ENCODE assay signal across 11 cellular contexts in the genomic region with DNA sequence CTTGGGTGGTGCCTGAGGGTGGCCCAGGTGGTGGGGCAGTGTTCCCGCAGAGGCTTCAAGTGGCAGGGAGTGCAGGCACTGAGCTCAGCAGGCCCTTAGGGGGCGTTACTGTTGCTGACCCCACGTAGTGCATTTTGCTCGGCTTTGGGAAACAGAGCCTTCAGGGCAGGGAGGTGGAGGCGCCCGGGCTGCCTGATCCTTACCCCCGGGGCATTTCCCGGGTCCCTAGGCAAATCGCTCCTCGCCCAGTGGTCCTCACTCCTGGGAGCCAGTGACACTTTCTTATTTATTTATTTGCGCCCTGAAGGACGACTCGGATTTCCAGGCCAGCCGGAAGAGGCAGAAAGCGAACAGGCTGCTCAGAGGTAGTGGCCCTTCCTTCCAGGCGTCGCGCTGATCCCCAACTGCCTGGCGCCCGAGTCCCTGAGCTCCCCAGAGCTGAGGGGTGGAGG. TPM values are rescaled to one million over a fixed set of nuclear protein-coding genes. Genes with fewer than 3 reads are reported as not detected.
A peak's percentile ranks its signal among the peaks of the same experiment; 100 is the strongest.
DNase-seq lines count a peak whose midpoint lies in the region; ATAC-seq and TF ChIP-seq lines count a peak whose summit lies in the region.
"Had no signal": no experiment of that assay in that cellular context is flagged by ENCODE, and none has a peak within 500 bp of the region (broad histone marks: within the 10 kb centered on the region; RNA-seq: fewer than 3 reads in every experiment).

No MANE protein-coding gene starts in this region.

- POLR2A ChIA-PET in Caco-2 (lab: Charles Lee), result no interaction called here

- no peaks in the 10 kb centered on the region for H3K9me3 Mint-ChIP-seq in Caco-2 (ENCODE audit: unreplicated experiment)

- H3K4me3 Mint-ChIP-seq in Caco-2 (ENCODE audit: unreplicated experiment), result no peak overlapping the region

- H3K27me3 ChIP-seq in Caco-2 (replicated peaks; ENCODE audit: control insufficient read depth, insufficient read depth, low read length), result no peaks in the 10 kb centered on the region

- H3K9me3 ChIP-seq in Caco-2, result no peaks in the 10 kb centered on the region

- BruUV-seq in Caco-2 (replicated peaks; lab: Mats Ljungman, UMichigan), result no TSS peak

- H3K27me3 Mint-ChIP-seq in Caco-2 (ENCODE audit: insufficient read depth, unreplicated experiment), result peaks cover 32% of the 10 kb centered on the region

- no peaks in the 10 kb centered on the region for H3K36me3 ChIP-seq in Caco-2 (ENCODE audit: control insufficient read depth, insufficient read depth, low read length)

- CTCF ChIA-PET in Caco-2 (lab: Charles Lee), result no interaction called here

- H3K4me1 ChIP-seq in Caco-2, result no peaks in the 10 kb centered on the region; the same call in 1 of the 2 replicates

- H3K27ac Mint-ChIP-seq in Caco-2 (ENCODE audit: unreplicated experiment), result no peak overlapping the region

- intact Hi-C loops in Caco-2 (cut with micrococcal nuclease; ENCODE audit: unreplicated experiment), result no loop called here

- no peak overlapping the region for H3K4me3 ChIP-seq in Caco-2 (ENCODE audit: low read depth, low read length)

- DNase-seq in COLO668 (lab: John Stamatoyannopoulos, UW; ENCODE audit: unreplicated experiment) (peak; percentile 82), iPS-NIHi7 (ENCODE audit: extremely low spot score) (peak; percentile 81), NCI-H1092 (lab: John Stamatoyannopoulos, UW) (no peak), amygdala (lab: John Stamatoyannopoulos, UW) (no peak), Caco-2 (no peak)
- DNase-seq: NCI-H446, occipital lobe had no signal

- peak; percentile 42; the same call in 1 of the 3 replicates for ATAC-seq in SK-N-SH treated with all-trans-retinoic acid at 6 μM for 48 hours
- no peak for ATAC-seq in GM19455 (IDR thresholded peaks at IDR 0.05; ENCODE audit: unreplicated experiment)

- H3K4me1 Mint-ChIP-seq in Caco-2 (ENCODE audit: low read depth, unreplicated experiment), result no peaks in the 10 kb centered on the region

- H3K36me3 Mint-ChIP-seq in Caco-2 (ENCODE audit: insufficient read depth, unreplicated experiment), result no peaks in the 10 kb centered on the region

- TF ChIP-seq CTCF in GM12873 (IDR thresholded peaks at IDR 0.05; ENCODE audit: insufficient read depth, low read depth, low read length, missing control alignments) (peak; percentile 15), Caco-2 (IDR thresholded peaks at IDR 0.05; ENCODE audit: insufficient read depth in 1 of 2, low read depth in 1 of 2, low read length in 1 of 2, severe bottlenecking in 1 of 2, unreplicated experiment in 1 of 2) (no peak)

TF ChIP-seq in SK-N-SH treated with all-trans-retinoic acid at 6 μM for 48 hours, 23 proteins besides CTCF, POLR2A, EP300 and RAD21:
- TF ChIP-seq, protein P1, sequence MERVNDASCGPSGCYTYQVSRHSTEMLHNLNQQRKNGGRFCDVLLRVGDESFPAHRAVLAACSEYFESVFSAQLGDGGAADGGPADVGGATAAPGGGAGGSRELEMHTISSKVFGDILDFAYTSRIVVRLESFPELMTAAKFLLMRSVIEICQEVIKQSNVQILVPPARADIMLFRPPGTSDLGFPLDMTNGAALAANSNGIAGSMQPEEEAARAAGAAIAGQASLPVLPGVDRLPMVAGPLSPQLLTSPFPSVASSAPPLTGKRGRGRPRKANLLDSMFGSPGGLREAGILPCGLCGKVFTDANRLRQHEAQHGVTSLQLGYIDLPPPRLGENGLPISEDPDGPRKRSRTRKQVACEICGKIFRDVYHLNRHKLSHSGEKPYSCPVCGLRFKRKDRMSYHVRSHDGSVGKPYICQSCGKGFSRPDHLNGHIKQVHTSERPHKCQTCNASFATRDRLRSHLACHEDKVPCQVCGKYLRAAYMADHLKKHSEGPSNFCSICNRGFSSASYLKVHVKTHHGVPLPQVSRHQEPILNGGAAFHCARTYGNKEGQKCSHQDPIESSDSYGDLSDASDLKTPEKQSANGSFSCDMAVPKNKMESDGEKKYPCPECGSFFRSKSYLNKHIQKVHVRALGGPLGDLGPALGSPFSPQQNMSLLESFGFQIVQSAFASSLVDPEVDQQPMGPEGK (CRISPR knock-in tag; IDR thresholded peaks at IDR 0.05; ENCODE audit: borderline replicate concordance), result no peak
- TF ChIP-seq, protein P2, sequence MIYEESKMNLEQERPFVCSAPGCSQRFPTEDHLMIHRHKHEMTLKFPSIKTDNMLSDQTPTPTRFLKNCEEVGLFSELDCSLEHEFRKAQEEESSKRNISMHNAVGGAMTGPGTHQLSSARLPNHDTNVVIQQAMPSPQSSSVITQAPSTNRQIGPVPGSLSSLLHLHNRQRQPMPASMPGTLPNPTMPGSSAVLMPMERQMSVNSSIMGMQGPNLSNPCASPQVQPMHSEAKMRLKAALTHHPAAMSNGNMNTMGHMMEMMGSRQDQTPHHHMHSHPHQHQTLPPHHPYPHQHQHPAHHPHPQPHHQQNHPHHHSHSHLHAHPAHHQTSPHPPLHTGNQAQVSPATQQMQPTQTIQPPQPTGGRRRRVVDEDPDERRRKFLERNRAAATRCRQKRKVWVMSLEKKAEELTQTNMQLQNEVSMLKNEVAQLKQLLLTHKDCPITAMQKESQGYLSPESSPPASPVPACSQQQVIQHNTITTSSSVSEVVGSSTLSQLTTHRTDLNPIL (CRISPR knock-in tag; IDR thresholded peaks at IDR 0.05; ENCODE audit: low read depth), result no peak
- TF ChIP-seq TCF4 (CRISPR knock-in tag; IDR thresholded peaks at IDR 0.05; ENCODE audit: borderline replicate concordance) (no peak), GLIS3 (CRISPR knock-in tag; IDR thresholded peaks at IDR 0.05) (no peak)
- TF ChIP-seq, protein P3, sequence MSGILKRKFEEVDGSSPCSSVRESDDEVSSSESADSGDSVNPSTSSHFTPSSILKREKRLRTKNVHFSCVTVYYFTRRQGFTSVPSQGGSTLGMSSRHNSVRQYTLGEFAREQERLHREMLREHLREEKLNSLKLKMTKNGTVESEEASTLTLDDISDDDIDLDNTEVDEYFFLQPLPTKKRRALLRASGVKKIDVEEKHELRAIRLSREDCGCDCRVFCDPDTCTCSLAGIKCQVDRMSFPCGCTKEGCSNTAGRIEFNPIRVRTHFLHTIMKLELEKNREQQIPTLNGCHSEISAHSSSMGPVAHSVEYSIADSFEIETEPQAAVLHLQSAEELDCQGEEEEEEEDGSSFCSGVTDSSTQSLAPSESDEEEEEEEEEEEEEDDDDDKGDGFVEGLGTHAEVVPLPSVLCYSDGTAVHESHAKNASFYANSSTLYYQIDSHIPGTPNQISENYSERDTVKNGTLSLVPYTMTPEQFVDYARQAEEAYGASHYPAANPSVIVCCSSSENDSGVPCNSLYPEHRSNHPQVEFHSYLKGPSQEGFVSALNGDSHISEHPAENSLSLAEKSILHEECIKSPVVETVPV (CRISPR knock-in tag; IDR thresholded peaks at IDR 0.05), result no peak

RNA-seq across cellular contexts. Expression of a gene that starts 10.1 kb away (rescaled TPM):
- total RNA-seq in Caco-2 (2022), result not detected in 2 replicates
- total RNA-seq: cardiac septum, occipital lobe had no signal

Comparison
In these comparisons a context has a peak if more than half of its experiments do, and no peak if none do; other contexts are left out.
1. DNase-seq: peak in COLO668 (single experiment) and iPS-NIHi7 (single experiment); none in NCI-H1092 (single experiment), amygdala (0 of 56) and Caco-2 (0 of 2).